In the genomic region with DNA sequence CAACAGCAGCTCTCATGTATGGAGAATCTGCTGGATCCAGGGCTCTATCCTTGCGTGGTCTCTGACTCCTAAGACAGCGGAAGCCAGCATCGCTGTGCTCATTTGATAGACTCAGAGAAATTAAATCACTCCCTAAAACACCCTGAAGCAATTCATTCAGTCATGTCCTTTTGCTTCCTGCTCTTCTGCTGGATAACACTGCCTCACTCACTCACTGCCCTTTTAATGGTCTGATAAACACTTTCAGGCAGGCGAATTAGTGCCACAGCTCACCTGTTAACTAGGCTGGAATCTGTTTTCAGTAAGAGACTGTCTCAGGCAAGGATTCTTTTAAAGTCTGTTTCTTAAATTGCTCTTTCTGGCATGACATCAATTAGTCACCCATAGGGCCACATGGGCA, we compare ENCODE assay signal across 14 cellular contexts. TPM values are rescaled to one million over a fixed set of nuclear protein-coding genes. Genes with fewer than 3 reads are reported as not detected.
DNase-seq lines count a peak whose midpoint lies in the region; ATAC-seq and TF ChIP-seq lines count a peak whose summit lies in the region.
"Had no signal": no experiment of that assay in that cellular context is flagged by ENCODE, and none has a peak within 500 bp of the region (broad histone marks: within the 10 kb centered on the region; RNA-seq: fewer than 3 reads in every experiment).

No MANE protein-coding gene starts in this region.

- H3K36me3 ChIP-seq in BLaER1 (peaks cover 88% of the 10 kb centered on the region), upper lobe of right lung (peaks cover 17% of the 10 kb centered on the region)

- no peak for TF ChIP-seq CTCF in upper lobe of right lung (IDR thresholded peaks at IDR 0.05)

- ATAC-seq in activated T-helper 17 cell treated with anti-CD3 and anti-CD28 coated beads, Interleukin-2, amount 50 U/mL, for 72 hours (replicated peaks) = no peak
- no peak for ATAC-seq in naive B cell (ENCODE audit: low read depth in 2 of 2)
- ATAC-seq in GM18867 (IDR thresholded peaks at IDR 0.05; ENCODE audit: unreplicated experiment) = no peak
- ATAC-seq in GM18907 (IDR thresholded peaks at IDR 0.05; ENCODE audit: unreplicated experiment) = no peak
- ATAC-seq in upper lobe of right lung = no peak
- ATAC-seq in GM21786 (IDR thresholded peaks at IDR 0.05; ENCODE audit: unreplicated experiment) = no peak

- peaks cover 93% of the 10 kb centered on the region for H3K36me3 Mint-ChIP-seq in activated T-helper 17 cell treated with anti-CD3 and anti-CD28 coated beads, Interleukin-2, amount 50 U/mL, for 72 hours (ENCODE audit: low read depth)
- H3K36me3 Mint-ChIP-seq in naive B cell = peaks cover 8 to 10% of the 10 kb centered on the region in 2 donors

- H3K27me3 ChIP-seq in BLaER1 (no peaks in the 10 kb centered on the region), upper lobe of right lung (no peaks in the 10 kb centered on the region)
- H3K27me3 ChIP-seq: right atrium auricular region had no signal

- intact Hi-C loops in upper lobe of right lung (cut with DNase I) = no loop called here

- H3K27me3 Mint-ChIP-seq in activated T-helper 17 cell treated with anti-CD3 and anti-CD28 coated beads, Interleukin-2, amount 50 U/mL, for 72 hours = no peaks in the 10 kb centered on the region
- H3K27me3 Mint-ChIP-seq in naive B cell = no peaks in the 10 kb centered on the region

- peak overlapping the region; percentile 57; the same call in 1 of the 2 replicates for H3K27ac ChIP-seq in BLaER1
- no peak overlapping the region for H3K27ac ChIP-seq in upper lobe of right lung

- H3K4me1 ChIP-seq in BLaER1 (peaks cover 66% of the 10 kb centered on the region), upper lobe of right lung (peaks cover 22% of the 10 kb centered on the region)

- no peaks in the 10 kb centered on the region for H3K9me3 Mint-ChIP-seq in activated T-helper 17 cell treated with anti-CD3 and anti-CD28 coated beads, Interleukin-2, amount 50 U/mL, for 72 hours
- H3K9me3 Mint-ChIP-seq in naive B cell = no peaks in the 10 kb centered on the region

- H3K4me3 ChIP-seq in BLaER1 (no peak overlapping the region), upper lobe of right lung (no peak overlapping the region)
- H3K4me3 ChIP-seq: right atrium auricular region had no signal

- peaks cover 60% of the 10 kb centered on the region for H3K4me1 Mint-ChIP-seq in activated T-helper 17 cell treated with anti-CD3 and anti-CD28 coated beads, Interleukin-2, amount 50 U/mL, for 72 hours
- peaks cover 60 to 84% (median 74%) of the 10 kb centered on the region in 3 donors for H3K4me1 Mint-ChIP-seq in naive B cell

- H3K9me3 ChIP-seq in BLaER1 (no peaks in the 10 kb centered on the region), upper lobe of right lung (no peaks in the 10 kb centered on the region)
- H3K9me3 ChIP-seq: right atrium auricular region had no signal

- DNase-seq in EL = peak; percentile 30
- DNase-seq in naive B cell = no peak
- DNase-seq in upper lobe of right lung = no peak
- DNase-seq: activated CD4-positive, alpha-beta T cell treated with anti-CD3 and anti-CD28 coated beads, Interleukin-2, amount 50 U/mL, for 4 hours; amniotic stem cell; dermis blood vessel endothelial cell; Kasumi-1; NCI-H187 treated with DMSO at 0.1 percent for 48 hours had no signal

- no peak overlapping the region for H3K9ac ChIP-seq in BLaER1

- H4K20me1 ChIP-seq in BLaER1 = peaks cover 64% of the 10 kb centered on the region

- H3K4me2 ChIP-seq in BLaER1 = 0 out of 2 replicates have a peak overlapping the region, but pooled peaks have one; percentile 81

- H3K27ac Mint-ChIP-seq in activated T-helper 17 cell treated with anti-CD3 and anti-CD28 coated beads, Interleukin-2, amount 50 U/mL, for 72 hours = peak overlapping the region; percentile 91
- H3K27ac Mint-ChIP-seq in naive B cell = peak overlapping the region; percentile 88 to 99 (median 90)

- H3K4me3 Mint-ChIP-seq in activated T-helper 17 cell treated with anti-CD3 and anti-CD28 coated beads, Interleukin-2, amount 50 U/mL, for 72 hours = peak overlapping the region; percentile 91
- no peak overlapping the region for H3K4me3 Mint-ChIP-seq in naive B cell

RNA-seq across cellular contexts. Expression of a gene that starts 10.0 kb away (rescaled TPM):
- 100 to 1,000 TPM; 180 to 334 TPM for total RNA-seq in activated T-helper 17 cell treated with anti-CD3 and anti-CD28 coated beads, Interleukin-2, amount 50 U/mL, for 72 hours
- polyA plus RNA-seq in naive B cell (ENCODE audit: low read depth in 6 of 6) = 100 to 1,000 TPM in 1 of 6 donors, 10 to 100 TPM in 5; 67.8 to 119 (median 95.5) TPM
- 71.5 TPM for total RNA-seq in upper lobe of right lung
